In genomic region chr2:28530785-28531184, GRCh38 we compare ENCODE assay signal across 11 cellular contexts. TPM values are rescaled to one million over a fixed set of nuclear protein-coding genes. Genes with fewer than 3 reads are reported as not detected.
"Had no signal": no experiment of that assay in that cellular context is flagged by ENCODE, and none has a peak within 500 bp of the region (broad histone marks: within the 10 kb centered on the region; RNA-seq: fewer than 3 reads in every experiment).

No MANE protein-coding gene starts in this region.

- H3K9me3 Mint-ChIP-seq: HFFc6, IgD-negative memory B cell had no signal

- H3K9me3 ChIP-seq: HAP-1 had no signal

- H3K4me1 Mint-ChIP-seq: IgD-negative memory B cell had no signal

- ATAC-seq: HCT116, HepG2 had no signal

- H3K4me1 ChIP-seq: HAP-1 had no signal

- DNase-seq: GM23248, GOT3, H7, HFFc6, KBM-7 had no signal

- H3K27ac Mint-ChIP-seq: HFFc6, IgD-negative memory B cell had no signal

- H3K27me3 Mint-ChIP-seq: IgD-negative memory B cell had no signal

- H3K4me3 ChIP-seq: GM23248, HAP-1 had no signal

- H3K27ac ChIP-seq: GM23248, HL-60, KMS-11 had no signal

- H3K4me3 Mint-ChIP-seq: HFFc6, IgD-negative memory B cell had no signal

- H3K4me2 ChIP-seq: KMS-11 had no signal

- FAIRE-seq: HepG2 had no signal

RNA-seq across cellular contexts. Expression of gene PLB1, which starts 34.9 kb away (rescaled TPM):
- polyA plus RNA-seq: IgD-negative memory B cell had no signal
